8 cellular contexts compared by ENCODE assay signal in genomic region chr11:68118753-68119448, GRCh38. TPM values are rescaled to one million over a fixed set of nuclear protein-coding genes. Genes with fewer than 3 reads are reported as not detected.
DNase-seq lines count a peak whose midpoint lies in the region; ATAC-seq and TF ChIP-seq lines count a peak whose summit lies in the region.

No MANE protein-coding gene starts in this region.

- peaks cover 36% of the 10 kb centered on the region for H3K4me1 Mint-ChIP-seq in stimulated activated naive CD8-positive, alpha-beta T cell treated with anti-CD3 and anti-CD28 coated beads, Interleukin-15, amount 100 ng/mL, for 72 hours

- peaks cover 0 to 3% of the 10 kb centered on the region in 2 experiments for H3K36me3 ChIP-seq in SK-N-SH (replicated peaks in 1 of 2; ENCODE audit: control insufficient read depth in 1 of 2, insufficient read depth in 2 of 2, low read length in 1 of 2)
- no peaks in the 10 kb centered on the region for H3K36me3 ChIP-seq in hepatocyte (replicated peaks; ENCODE audit: insufficient read depth, low read depth)

- CTCF ChIA-PET in SK-N-SH (lab: Yijun Ruan, JAX), result interaction anchor here (1.1 to 1.9 kb wide), 4 partner anchors 11 to 111 kb away, joined by 3 to 5 read pairs (median 4); partner anchors contain the start of gene ALDH3B1

- H3K9me2 ChIP-seq in SK-N-SH (no peaks in the 10 kb centered on the region), hepatocyte (replicated peaks; ENCODE audit: insufficient read depth) (no peaks in the 10 kb centered on the region)

- TF ChIP-seq EP300 in SK-N-SH (IDR thresholded peaks at IDR 0.05; ENCODE audit: borderline replicate concordance in 1 of 2, low read depth in 1 of 2, low read length in 1 of 2), result no peak

- H4K20me1 ChIP-seq in SK-N-SH (ENCODE audit: insufficient read depth) (peaks cover 3% of the 10 kb centered on the region; the same call in 1 of the 2 replicates), hepatocyte (ENCODE audit: insufficient read depth, poor library complexity, severe bottlenecking) (peaks cover 55% of the 10 kb centered on the region)

- H3K27ac Mint-ChIP-seq in stimulated activated naive CD8-positive, alpha-beta T cell treated with anti-CD3 and anti-CD28 coated beads, Interleukin-15, amount 100 ng/mL, for 72 hours, result peak overlapping the region in 1 of 2 donors; percentile 68

- peak overlapping the region; percentile 73 for H3K4me2 ChIP-seq in SK-N-SH
- H3K4me2 ChIP-seq in hepatocyte, result peak overlapping the region; percentile 81

- ATAC-seq in SK-N-SH treated with all-trans-retinoic acid at 6 μM for 48 hours (no peak), GM18861 (IDR thresholded peaks at IDR 0.05; ENCODE audit: unreplicated experiment) (no peak), GM19455 (IDR thresholded peaks at IDR 0.05; ENCODE audit: unreplicated experiment) (no peak)
- ATAC-seq in stimulated activated naive CD8-positive, alpha-beta T cell treated with anti-CD3 and anti-CD28 coated beads, Interleukin-15, amount 100 ng/mL, for 72 hours, result no peak

- POLR2A ChIA-PET in SK-N-SH (lab: Yijun Ruan, JAX), result no interaction called here

- no peak overlapping the region for H3K9ac ChIP-seq in SK-N-SH

- TF ChIP-seq CTCF in SK-N-SH (IDR thresholded peaks at IDR 0.05) (no peak), hepatocyte (IDR thresholded peaks at IDR 0.05; ENCODE audit: poor library complexity) (no peak)

- no peak for DNase-seq in SK-N-SH
- peak; percentile 84 for DNase-seq in SIG-M5 treated with dmso at 0.1 percent for 504 hours (lab: John Stamatoyannopoulos, UW; ENCODE audit: unreplicated experiment)
- DNase-seq in hepatocyte (ENCODE audit: low spot score), result peak; percentile 28
- DNase-seq in stimulated activated naive CD8-positive, alpha-beta T cell treated with anti-CD3 and anti-CD28 coated beads, Interleukin-15, amount 100 ng/mL, for 72 hours, result no peak
- DNase-seq in stimulated activated naive CD4-positive, alpha-beta T cell treated with Interleukin-2 at 50 U/mL for 16 hours (lab: John Stamatoyannopoulos, UW), result no peak

- WGBS in SK-N-SH (ENCODE audit: low lambda C conversion rate), result 79% methylated on average over 4 of the region's 4 CpGs
- 8% methylated on average over 4 of the region's 4 CpGs for WGBS in hepatocyte (ENCODE audit: low lambda C conversion rate, missing lambda C conversion rate)

- peak overlapping the region; percentile 21 to 45 for H3K4me3 Mint-ChIP-seq in stimulated activated naive CD8-positive, alpha-beta T cell treated with anti-CD3 and anti-CD28 coated beads, Interleukin-15, amount 100 ng/mL, for 72 hours

- H3K27me3 Mint-ChIP-seq in stimulated activated naive CD8-positive, alpha-beta T cell treated with anti-CD3 and anti-CD28 coated beads, Interleukin-15, amount 100 ng/mL, for 72 hours, result no peaks in the 10 kb centered on the region

- no peak for TF ChIP-seq RAD21 in SK-N-SH (IDR thresholded peaks at IDR 0.05; ENCODE audit: low read length)

- peaks cover 65% of the 10 kb centered on the region for H3K79me2 ChIP-seq in SK-N-SH (ENCODE audit: insufficient read depth)
- peaks cover 66% of the 10 kb centered on the region for H3K79me2 ChIP-seq in hepatocyte

- H3K27me3 ChIP-seq in SK-N-SH (ENCODE audit: insufficient read depth) (no peaks in the 10 kb centered on the region), hepatocyte (no peaks in the 10 kb centered on the region)

- H3K9me3 Mint-ChIP-seq in stimulated activated naive CD8-positive, alpha-beta T cell treated with anti-CD3 and anti-CD28 coated beads, Interleukin-15, amount 100 ng/mL, for 72 hours, result no peaks in the 10 kb centered on the region

- H2AFZ ChIP-seq in SK-N-SH (ENCODE audit: low read depth) (no peak overlapping the region), hepatocyte (no peak overlapping the region)

- H3K9me3 ChIP-seq in SK-N-SH (no peaks in the 10 kb centered on the region), hepatocyte (ENCODE audit: low read depth) (no peaks in the 10 kb centered on the region)

- H3F3A ChIP-seq in SK-N-SH (replicated peaks; ENCODE audit: insufficient read depth), result no peaks in the 10 kb centered on the region

- H3K27ac ChIP-seq in SK-N-SH (ENCODE audit: low read depth in 2 of 2, low read length in 1 of 2), result no peak overlapping the region
- peak overlapping the region; percentile 98 for H3K27ac ChIP-seq in hepatocyte

- H3K4me1 ChIP-seq in SK-N-SH (ENCODE audit: control insufficient read depth in 1 of 2, insufficient read depth in 2 of 2, low read depth in 1 of 2, low read length in 1 of 2) (peaks cover 0 to 9% of the 10 kb centered on the region in 2 experiments; a peak in 2 of 4 replicates), hepatocyte (ENCODE audit: insufficient read depth) (peaks cover 58% of the 10 kb centered on the region)

- H3K4me3 ChIP-seq in SK-N-SH (ENCODE audit: low read depth in 2 of 2, low read length in 1 of 2), result peak overlapping the region in 1 of 2 experiments; percentile 67; a peak in 1 of 4 replicates
- H3K4me3 ChIP-seq in hepatocyte, result peak overlapping the region; percentile 85

TF ChIP-seq in SK-N-SH, 30 proteins besides CTCF, POLR2A, EP300 and RAD21 (continues in another document):
- TF ChIP-seq FOXM1 (IDR thresholded peaks at IDR 0.05; ENCODE audit: low read depth) (no peak), POLR2AphosphoS5 (IDR thresholded peaks at IDR 0.05; ENCODE audit: low read depth, low read length) (no peak), MXI1 (IDR thresholded peaks at IDR 0.05; ENCODE audit: low read depth, low read length) (no peak), TCF12 (IDR thresholded peaks at IDR 0.05) (no peak), REST (IDR thresholded peaks at IDR 0.05; ENCODE audit: low read depth, low read length) (no peak), EZH2phosphoT487 (IDR thresholded peaks at IDR 0.05; ENCODE audit: borderline replicate concordance, low read depth) (no peak)

TF ChIP-seq in SK-N-SH treated with all-trans-retinoic acid at 6 μM for 48 hours, 23 proteins besides CTCF, POLR2A, EP300 and RAD21:
- no peak for TF ChIP-seq CSRNP3 (CRISPR knock-in tag; IDR thresholded peaks at IDR 0.05)
- TF ChIP-seq ZNF70 (CRISPR knock-in tag; IDR thresholded peaks at IDR 0.05), result no peak
- no peak for TF ChIP-seq RARB (CRISPR knock-in tag; IDR thresholded peaks at IDR 0.05)
- no peak for TF ChIP-seq PATZ1 (CRISPR knock-in tag; IDR thresholded peaks at IDR 0.05; ENCODE audit: borderline replicate concordance)
- TF ChIP-seq PPARA (CRISPR knock-in tag; IDR thresholded peaks at IDR 0.05; ENCODE audit: borderline replicate concordance), result no peak
- no peak for TF ChIP-seq SNAI2 (CRISPR knock-in tag; IDR thresholded peaks at IDR 0.05)
- no peak for TF ChIP-seq TOX (CRISPR knock-in tag; IDR thresholded peaks at IDR 0.05; ENCODE audit: borderline replicate concordance)
- no peak for TF ChIP-seq TCF4 (CRISPR knock-in tag; IDR thresholded peaks at IDR 0.05; ENCODE audit: borderline replicate concordance)
- no peak for TF ChIP-seq ZFP3 (CRISPR knock-in tag; IDR thresholded peaks at IDR 0.05)
- no peak for TF ChIP-seq GLIS3 (CRISPR knock-in tag; IDR thresholded peaks at IDR 0.05)
- TF ChIP-seq ARNTL (CRISPR knock-in tag; IDR thresholded peaks at IDR 0.05; ENCODE audit: borderline replicate concordance, low read depth), result no peak
- TF ChIP-seq ZNF8 (CRISPR knock-in tag; IDR thresholded peaks at IDR 0.05), result no peak

RNA-seq across cellular contexts. Expression of gene CHKA, which starts 2.3 kb away (rescaled TPM):
- 12.3 and 13.7 TPM in 2 replicates for polyA plus RNA-seq in SK-N-SH (2012; rRNA removed)
- 7.4 and 8.5 TPM in 2 replicates for polyA plus RNA-seq in SK-N-SH (2012; cell fraction: cytosol; rRNA removed)
- 69.3 and 80.7 TPM in 2 replicates for polyA plus RNA-seq in SK-N-SH (2012; cell fraction: nucleus; rRNA removed)
- total RNA-seq in hepatocyte, result 74.6 and 117 TPM in 2 replicates
- polyA plus RNA-seq in hepatocyte, result 70.0 and 76.7 TPM in 2 replicates

Comparison
In these comparisons a context has a peak if more than half of its experiments do, and no peak if none do; other contexts are left out.
1. DNase-seq: peak in SIG-M5 treated with dmso at 0.1 percent for 504 hours (single experiment) and hepatocyte (single experiment); none in SK-N-SH (single experiment), stimulated activated naive CD8-positive, alpha-beta T cell treated with anti-CD3 and anti-CD28 coated beads, Interleukin-15, amount 100 ng/mL, for 72 hours (0 of 2) and stimulated activated naive CD4-positive, alpha-beta T cell treated with Interleukin-2 at 50 U/mL for 16 hours (single experiment).